In genomic region chr14:78863143-78863542, GRCh38 we compare ENCODE assay signal across 9 cellular contexts.
A peak's percentile ranks its signal among the peaks of the same experiment; 100 is the strongest.
DNase-seq lines count a peak whose midpoint lies in the region; FAIRE-seq lines count a peak whose summit lies in the region.
"Had no signal": no experiment of that assay in that cellular context is flagged by ENCODE, and none has a peak within 500 bp of the region (broad histone marks: within the 10 kb centered on the region; RNA-seq: fewer than 3 reads in every experiment).

No MANE protein-coding gene starts in this region.

- DNase-seq in Daoy (ENCODE audit: low read depth) = peak; percentile 2
- DNase-seq in HPDE6-E6E7 (ENCODE audit: extremely low spot score) = peak; percentile 10
- peak; percentile 3 to 13 for DNase-seq in activated CD4-positive, alpha-beta T cell treated with anti-CD3 and anti-CD28 coated beads, Interleukin-2, amount 50 U/mL, for 48 hours
- DNase-seq in islet precursor cell = peak; percentile 68
- no peak for DNase-seq in cerebellar nuclear complex (lab: John Stamatoyannopoulos, UW)
- DNase-seq in stimulated activated naive CD4-positive, alpha-beta T cell treated with Interleukin-2 at 50 U/mL for 16 hours (lab: John Stamatoyannopoulos, UW) = no peak
- DNase-seq in frontal cortex (ENCODE audit: low spot score in 2 of 2) = no peak
- no peak for DNase-seq in stimulated activated CD4-positive, alpha-beta T cell treated with anti-CD3 and anti-CD28 coated beads, Interleukin-1b, Interleukin-23, amount 100 ng/mL, for 48 hours
- DNase-seq: T-helper 17 cell had no signal

- no peak for FAIRE-seq in frontal cortex (lab: Jason Lieb, UNC)

Comparison
In these comparisons a context has a peak if more than half of its experiments do, and no peak if none do; other contexts are left out.
1. DNase-seq: peak in Daoy (single experiment), HPDE6-E6E7 (single experiment), activated CD4-positive, alpha-beta T cell treated with anti-CD3 and anti-CD28 coated beads, Interleukin-2, amount 50 U/mL, for 48 hours (2 of 2) and islet precursor cell (single experiment); none in cerebellar nuclear complex (0 of 2), stimulated activated naive CD4-positive, alpha-beta T cell treated with Interleukin-2 at 50 U/mL for 16 hours (single experiment), frontal cortex (0 of 2) and stimulated activated CD4-positive, alpha-beta T cell treated with anti-CD3 and anti-CD28 coated beads, Interleukin-1b, Interleukin-23, amount 100 ng/mL, for 48 hours (single experiment).